In the genomic region with DNA sequence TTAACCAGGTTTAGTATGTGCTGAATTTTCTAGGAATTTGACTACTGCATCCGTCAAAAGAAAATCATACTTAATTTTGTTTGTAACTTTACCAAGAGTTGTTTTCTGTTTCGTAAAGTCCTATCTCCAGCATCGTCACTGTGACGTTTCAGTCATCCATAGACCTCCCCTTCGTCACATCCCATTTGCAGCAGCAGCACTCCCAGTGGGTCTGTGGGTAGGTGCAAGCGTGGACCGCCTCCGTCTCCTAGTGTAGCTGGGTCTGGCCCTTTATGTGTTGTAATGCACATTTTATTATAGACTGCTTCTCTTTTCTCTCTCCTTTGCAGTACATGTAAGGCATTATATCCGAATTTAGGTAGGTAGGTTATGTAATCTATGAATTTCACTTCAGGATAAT, we compare ENCODE assay signal across 9 cellular contexts. TPM values are rescaled to one million over a fixed set of nuclear protein-coding genes. Genes with fewer than 3 reads are reported as not detected.
DNase-seq lines count a peak whose midpoint lies in the region; ATAC-seq and TF ChIP-seq lines count a peak whose summit lies in the region.
"Had no signal": no experiment of that assay in that cellular context is flagged by ENCODE, and none has a peak within 500 bp of the region (broad histone marks: within the 10 kb centered on the region; RNA-seq: fewer than 3 reads in every experiment).

No MANE protein-coding gene starts in this region.

- DNase-seq in activated gamma-delta T cell treated with Interleukin-2 at 50 U/mL for 16 hours (peak; percentile 37), activated gamma-delta T cell (lab: John Stamatoyannopoulos, UW) (no peak), immature natural killer cell (peak in 1 of 3 donors; percentile 28), type B pancreatic cell (ENCODE audit: extremely low spot score, unreplicated experiment) (no peak), dedifferentiated amniotic fluid mesenchymal stem cell (ENCODE audit: extremely low spot score) (no peak)
- peak; percentile 63 to 64 for DNase-seq in activated T-cell treated with anti-CD3 and anti-CD28 coated beads, Interleukin-2, amount 50 U/mL, for 72 hours
- DNase-seq: NCI-H146 had no signal

- peak overlapping the region; percentile 65 to 78 for H3K4me3 Mint-ChIP-seq in activated T-cell treated with anti-CD3 and anti-CD28 coated beads, Interleukin-2, amount 50 U/mL, for 72 hours
- H3K4me3 Mint-ChIP-seq in immature natural killer cell = peak overlapping the region; percentile 60 to 75 (median 67)
- H3K4me3 Mint-ChIP-seq in type B pancreatic cell = no peak overlapping the region

- peak; percentile 65 to 66 for ATAC-seq in activated T-cell treated with anti-CD3 and anti-CD28 coated beads, Interleukin-2, amount 50 U/mL, for 72 hours (replicated peaks in 1 of 2)
- ATAC-seq in HG03432 (IDR thresholded peaks at IDR 0.05; ENCODE audit: unreplicated experiment) = no peak
- ATAC-seq in GM21390 (IDR thresholded peaks at IDR 0.05; ENCODE audit: unreplicated experiment) = no peak

- peaks cover 9 to 27% of the 10 kb centered on the region in 2 donors for H3K36me3 Mint-ChIP-seq in activated T-cell treated with anti-CD3 and anti-CD28 coated beads, Interleukin-2, amount 50 U/mL, for 72 hours (ENCODE audit: insufficient read depth in 2 of 2)
- H3K36me3 Mint-ChIP-seq in immature natural killer cell = peaks cover 9 to 58% (median 29%) of the 10 kb centered on the region in 3 donors
- peaks cover 8% of the 10 kb centered on the region for H3K36me3 Mint-ChIP-seq in type B pancreatic cell

- H3K27ac Mint-ChIP-seq in activated T-cell treated with anti-CD3 and anti-CD28 coated beads, Interleukin-2, amount 50 U/mL, for 72 hours = peak overlapping the region; percentile 82
- H3K27ac Mint-ChIP-seq in immature natural killer cell = peak overlapping the region; percentile 86 to 98 (median 98)
- H3K27ac Mint-ChIP-seq in type B pancreatic cell = no peak overlapping the region

- TF ChIP-seq CTCF in type B pancreatic cell (conservative IDR thresholded peaks at IDR 0.05) = peak; percentile 17

- H3K9me3 Mint-ChIP-seq in activated T-cell treated with anti-CD3 and anti-CD28 coated beads, Interleukin-2, amount 50 U/mL, for 72 hours = no peaks in the 10 kb centered on the region
- H3K9me3 Mint-ChIP-seq in immature natural killer cell (no peaks in the 10 kb centered on the region), type B pancreatic cell (no peaks in the 10 kb centered on the region)

- H3K4me1 Mint-ChIP-seq in activated T-cell treated with anti-CD3 and anti-CD28 coated beads, Interleukin-2, amount 50 U/mL, for 72 hours (ENCODE audit: low read depth) = peaks cover 85% of the 10 kb centered on the region
- peaks cover 92 to 98% of the 10 kb centered on the region in 2 donors for H3K4me1 Mint-ChIP-seq in immature natural killer cell
- H3K4me1 Mint-ChIP-seq in type B pancreatic cell (ENCODE audit: unreplicated experiment) = peaks cover 31% of the 10 kb centered on the region

- H3K27me3 Mint-ChIP-seq in activated T-cell treated with anti-CD3 and anti-CD28 coated beads, Interleukin-2, amount 50 U/mL, for 72 hours (ENCODE audit: low read depth) = no peaks in the 10 kb centered on the region
- H3K27me3 Mint-ChIP-seq in immature natural killer cell (ENCODE audit: low read depth in 3 of 3) = peaks cover 0 to 11% (median 2%) of the 10 kb centered on the region in 3 donors
- H3K27me3 Mint-ChIP-seq in type B pancreatic cell = no peaks in the 10 kb centered on the region

RNA-seq across cellular contexts. Expression of a gene that starts 41.0 kb away (rescaled TPM):
- 100 to 1,000 TPM; 279 to 343 TPM for total RNA-seq in activated T-cell treated with anti-CD3 and anti-CD28 coated beads, Interleukin-2, amount 50 U/mL, for 72 hours
- polyA plus RNA-seq in immature natural killer cell = 100 to 1,000 TPM in 1 of 3 donors, 10 to 100 TPM in 2; 56.8 to 135 (median 76.3) TPM
- 66.3 and 159 TPM in 2 replicates for total RNA-seq in type B pancreatic cell (ENCODE audit: low replicate concordance)

RNA-seq across cellular contexts. Expression of a gene that starts 53.2 kb away (rescaled TPM):
- total RNA-seq in activated T-cell treated with anti-CD3 and anti-CD28 coated beads, Interleukin-2, amount 50 U/mL, for 72 hours = 1 to 10 TPM; 1.8 to 4.2 TPM
- 10 to 100 TPM in 2 of 3 donors, 1 to 10 TPM in 1; 7.8 to 21.7 (median 12.1) TPM for polyA plus RNA-seq in immature natural killer cell
- total RNA-seq in type B pancreatic cell (ENCODE audit: low replicate concordance) = 5.2 and 7.6 TPM in 2 replicates

Comparison
In these comparisons a context has a peak if more than half of its experiments do, and no peak if none do; other contexts are left out.
1. DNase-seq: peak in activated gamma-delta T cell treated with Interleukin-2 at 50 U/mL for 16 hours (single experiment) and activated T-cell treated with anti-CD3 and anti-CD28 coated beads, Interleukin-2, amount 50 U/mL, for 72 hours (2 of 2); none in activated gamma-delta T cell (single experiment), type B pancreatic cell (single experiment) and dedifferentiated amniotic fluid mesenchymal stem cell (single experiment).
2. ATAC-seq: peak in activated T-cell treated with anti-CD3 and anti-CD28 coated beads, Interleukin-2, amount 50 U/mL, for 72 hours (2 of 2); none in HG03432 (single experiment) and GM21390 (single experiment).